ENCODE assay signal across 8 cellular contexts in genomic region chr21:39183272-39184049, GRCh38. TPM values are rescaled to one million over a fixed set of nuclear protein-coding genes. Genes with fewer than 3 reads are reported as not detected.
DNase-seq lines count a peak whose midpoint lies in the region; ATAC-seq and TF ChIP-seq lines count a peak whose summit lies in the region.

PSMG1 (minus strand) TSS chr21:39183451; CDS start chr21:39183385, 66 bp downstream.

- WGBS in spleen, 5 donors = 0 to 1% (median 0%) methylated on average over 44 to 76 of the region's 76 CpGs

- intact Hi-C loops in spleen (cut with DNase I; ENCODE audit: low total_unique reads) = no loop called here

- no peaks in the 10 kb centered on the region for H3K9me3 ChIP-seq in spleen

- peak within 1 kb of the TSS; percentile 97 for H3K4me3 Mint-ChIP-seq in central memory CD8-positive, alpha-beta T cell

- H3K4me1 ChIP-seq in spleen = peaks cover 14 to 52% (median 27%) of the 10 kb centered on the region in 6 donors

- peaks cover 40% of the 10 kb centered on the region for H3K4me1 Mint-ChIP-seq in central memory CD8-positive, alpha-beta T cell

- H3K27me3 Mint-ChIP-seq in central memory CD8-positive, alpha-beta T cell = no peaks in the 10 kb centered on the region

- peaks cover 23% of the 10 kb centered on the region for H3K36me3 Mint-ChIP-seq in central memory CD8-positive, alpha-beta T cell (ENCODE audit: insufficient read depth)

- H3K27ac Mint-ChIP-seq in central memory CD8-positive, alpha-beta T cell (ENCODE audit: low read depth) = peak within 1 kb of the TSS; percentile 98

- peak within 1 kb of the TSS; percentile 78 to 97 (median 90) for H3K4me3 ChIP-seq in spleen

- TF ChIP-seq POLR2A in GM19099 (IDR thresholded peaks at IDR 0.05; ENCODE audit: extremely low read depth, insufficient read length, low read depth) = peak; percentile 86
- TF ChIP-seq POLR2A in spleen (IDR thresholded peaks at IDR 0.05) = peak in 1 of 3 donors; percentile 40

- no peaks in the 10 kb centered on the region for H3K9me3 Mint-ChIP-seq in central memory CD8-positive, alpha-beta T cell

- no peaks in the 10 kb centered on the region for H3K27me3 ChIP-seq in spleen (replicated peaks in 1 of 7)

- peak; percentile 62 for ATAC-seq in HG03378 (IDR thresholded peaks at IDR 0.05; ENCODE audit: unreplicated experiment)
- ATAC-seq in activated CD4-positive, CD25-positive, alpha-beta regulatory T cell treated with anti-CD3 and anti-CD28 coated beads, Interleukin-2, amount 50 U/mL, for 24 hours = peak; percentile 93 to 96
- ATAC-seq in central memory CD8-positive, alpha-beta T cell (replicated peaks; ENCODE audit: extremely low read depth, poor library complexity, severe bottlenecking) = peak; percentile 90

- TF ChIP-seq CTCF in spleen (IDR thresholded peaks at IDR 0.05 in 8 of 11, conservative IDR thresholded peaks at IDR 0.05 in 3 of 11) = peak in 1 of 11 experiments; percentile 29

- peak within 1 kb of the TSS; percentile 96 to 97 (median 96) for H3K27ac ChIP-seq in spleen

- H3K36me3 ChIP-seq in spleen = peaks cover 0 to 21% (median 6%) of the 10 kb centered on the region in 6 donors

- DNase-seq in AG20443 (ENCODE audit: low spot score) (peak; percentile 97), NCI-H446 treated with DMSO at 0.1 percent for 48 hours (lab: John Stamatoyannopoulos, UW) (peak; percentile 85), inferior parietal cortex (ENCODE audit: extremely low spot score) (peak; percentile 85), spleen (peak; percentile 99)
- DNase-seq in central memory CD8-positive, alpha-beta T cell (ENCODE audit: low spot score in 2 of 2) = peak; percentile 88 to 92

RNA-seq across cellular contexts. Expression of gene PSMG1, which starts in this region (rescaled TPM):
- 10 to 100 TPM; 12.3 to 25.3 (median 17.0) TPM for total RNA-seq in spleen
- polyA plus RNA-seq in spleen = 10 to 100 TPM; 32.3 to 39.9 (median 39.3) TPM

Comparison
In these comparisons a context has a peak if more than half of its experiments do, and no peak if none do; other contexts are left out.
1. Peak in every context shown above with its lines: DNase-seq, ATAC-seq, H3K4me3 ChIP-seq and H3K27ac ChIP-seq.